Comparison of ENCODE assay signal across 24 cellular contexts in genomic region chr17:1545618-1546017, GRCh38. TPM values are rescaled to one million over a fixed set of nuclear protein-coding genes. Genes with fewer than 3 reads are reported as not detected.
DNase-seq lines count a peak whose midpoint lies in the region; ATAC-seq and TF ChIP-seq lines count a peak whose summit lies in the region.
"Had no signal": no experiment of that assay in that cellular context is flagged by ENCODE, and none has a peak within 500 bp of the region (broad histone marks: within the 10 kb centered on the region; RNA-seq: fewer than 3 reads in every experiment).

No MANE protein-coding gene starts in this region.

- no peak overlapping the region for H3K4me3 ChIP-seq in Peyer's patch
- H3K4me3 ChIP-seq in mammary epithelial cell (replicated peaks in 1 of 3; ENCODE audit: insufficient read depth in 1 of 3, low read depth in 2 of 3, low read length in 3 of 3): no peak overlapping the region
- no peak overlapping the region for H3K4me3 ChIP-seq in hepatocyte
- no peak overlapping the region for H3K4me3 ChIP-seq in osteoblast (ENCODE audit: insufficient read depth, low read length)
- H3K4me3 ChIP-seq in heart right ventricle: no peak overlapping the region
- H3K4me3 ChIP-seq: BLaER1, GM23248, HAP-1, MG63, PC-9 had no signal

- dilution Hi-C loops in mammary epithelial cell (cut with HindIII; ENCODE audit: low sequenced_read_pairs): no loop called here

- H3K4me1 ChIP-seq in Peyer's patch: peaks cover 0 to 6% (median 0%) of the 10 kb centered on the region in 4 donors
- H3K4me1 ChIP-seq in mammary epithelial cell (ENCODE audit: insufficient read depth, low read length): peaks cover 8% of the 10 kb centered on the region
- peaks cover 4% of the 10 kb centered on the region for H3K4me1 ChIP-seq in hepatocyte (ENCODE audit: insufficient read depth)
- H3K4me1 ChIP-seq in osteoblast (ENCODE audit: insufficient read depth, low read length): peaks cover 10% of the 10 kb centered on the region
- H3K4me1 ChIP-seq in heart right ventricle: no peaks in the 10 kb centered on the region
- H3K4me1 ChIP-seq: BLaER1, HAP-1 had no signal

- no peak overlapping the region for H3K4me2 ChIP-seq in mammary epithelial cell (ENCODE audit: insufficient read depth, low read depth, low read length)
- no peak overlapping the region for H3K4me2 ChIP-seq in hepatocyte
- no peak overlapping the region for H3K4me2 ChIP-seq in osteoblast (ENCODE audit: insufficient read depth, low read length)
- H3K4me2 ChIP-seq: BLaER1, PC-9 had no signal

- H3K27me3 ChIP-seq in Peyer's patch (no peaks in the 10 kb centered on the region), mammary epithelial cell (ENCODE audit: insufficient read depth, low read length) (no peaks in the 10 kb centered on the region), hepatocyte (no peaks in the 10 kb centered on the region), osteoblast (ENCODE audit: insufficient read depth, low read length) (no peaks in the 10 kb centered on the region), heart right ventricle (no peaks in the 10 kb centered on the region)
- H3K27me3 ChIP-seq: BLaER1, MG63 had no signal

- in situ Hi-C loops in mammary epithelial cell (cut with MboI; ENCODE audit: low sequenced_read_pairs in 2 of 2): no loop called here

- H3K27ac ChIP-seq in Peyer's patch (peak overlapping the region in 3 of 4 donors; percentile 71 to 91 (median 86)), mammary epithelial cell (ENCODE audit: insufficient read depth, low read depth, low read length) (no peak overlapping the region), hepatocyte (peak overlapping the region; percentile 70), osteoblast (ENCODE audit: low read depth, low read length) (no peak overlapping the region), heart right ventricle (no peak overlapping the region)
- H3K27ac ChIP-seq: BLaER1, GM23248, PC-9 had no signal

- H2AFZ ChIP-seq in mammary epithelial cell (ENCODE audit: low read depth, low read length) (no peak overlapping the region), hepatocyte (no peak overlapping the region), osteoblast (ENCODE audit: low read length) (no peak overlapping the region)
- H2AFZ ChIP-seq: GM23248, PC-9 had no signal

- no TSS peak for BruUV-seq in mammary epithelial cell (replicated peaks; lab: Mats Ljungman, UMichigan)

- H3K79me2 ChIP-seq in mammary epithelial cell (ENCODE audit: insufficient read depth, low read length) (peaks cover 23% of the 10 kb centered on the region), hepatocyte (no peaks in the 10 kb centered on the region), osteoblast (ENCODE audit: insufficient read depth, low read length) (peaks cover 9% of the 10 kb centered on the region)

- H4K20me1 ChIP-seq in mammary epithelial cell (ENCODE audit: insufficient read depth, low read length) (no peaks in the 10 kb centered on the region), hepatocyte (ENCODE audit: insufficient read depth, poor library complexity, severe bottlenecking) (no peaks in the 10 kb centered on the region), osteoblast (ENCODE audit: insufficient read depth, low read length) (peaks cover 27% of the 10 kb centered on the region)

- WGBS in mammary epithelial cell (ENCODE audit: low coverage, missing lambda C conversion rate): 27% methylated on average over 5 of the region's 9 CpGs
- 88% methylated on average over 6 of the region's 9 CpGs for WGBS in hepatocyte (ENCODE audit: low lambda C conversion rate, missing lambda C conversion rate)
- WGBS in heart right ventricle, 2 donors: 87 to 95% methylated on average over 9 of the region's 9 CpGs

- CTCF ChIA-PET in mammary epithelial cell (lab: Charles Lee; ENCODE audit: low non-redundant PET): no interaction called here

- H3K9me3 ChIP-seq in Peyer's patch (no peaks in the 10 kb centered on the region), mammary epithelial cell (replicated peaks; ENCODE audit: insufficient read depth, low read length) (no peaks in the 10 kb centered on the region), hepatocyte (ENCODE audit: low read depth) (no peaks in the 10 kb centered on the region), osteoblast (ENCODE audit: low read depth, low read length) (no peaks in the 10 kb centered on the region), heart right ventricle (no peaks in the 10 kb centered on the region)
- H3K9me3 ChIP-seq: BLaER1, HAP-1, MG63 had no signal

- intact Hi-C loops in mammary epithelial cell (cut with micrococcal nuclease) (no loop called here), heart right ventricle (cut with DNase I) (no loop called here)

- ATAC-seq in GM19395 (IDR thresholded peaks at IDR 0.05; ENCODE audit: unreplicated experiment) (no peak), heart right ventricle (no peak)

- TF ChIP-seq POLR2A in Peyer's patch (IDR thresholded peaks at IDR 0.05): peak in 1 of 2 donors; percentile 46

- H3K36me3 ChIP-seq in Peyer's patch: peaks cover 0 to 74% (median 0%) of the 10 kb centered on the region in 3 donors
- H3K36me3 ChIP-seq in mammary epithelial cell (ENCODE audit: insufficient read depth, low read length): peaks cover 11% of the 10 kb centered on the region
- no peaks in the 10 kb centered on the region for H3K36me3 ChIP-seq in hepatocyte (replicated peaks; ENCODE audit: insufficient read depth, low read depth)
- peaks cover 54% of the 10 kb centered on the region for H3K36me3 ChIP-seq in osteoblast (ENCODE audit: insufficient read depth, low read length)
- peaks cover 0 to 99% (median 45%) of the 10 kb centered on the region in 9 donors for H3K36me3 ChIP-seq in heart right ventricle
- H3K36me3 ChIP-seq: MG63 had no signal

- peak in 1 of 3 donors; percentile 84 for DNase-seq in Peyer's patch
- DNase-seq in mammary epithelial cell: peak; percentile 56
- DNase-seq in hepatocyte (ENCODE audit: low spot score): no peak
- DNase-seq in osteoblast (ENCODE audit: insufficient read length, low spot score, missing footprints): peak; percentile 23
- DNase-seq in epidermal melanocyte (ENCODE audit: insufficient read length, low spot score): no peak
- no peak for DNase-seq in stimulated activated CD4-positive, alpha-beta T cell treated with anti-CD3 and anti-CD28 coated beads, Interleukin-2, amount 100 ng/mL, for 48 hours
- DNase-seq in heart right ventricle: no peak
- DNase-seq: CD4-positive, CD25-positive, alpha-beta regulatory T cell; GM23248; HFFc6; KBM-7; MG63; NCI-H1105 treated with DMSO at 0.1 percent for 48 hours; NCI-H146; NCI-H1930; NCI-H446 treated with DMSO at 0.1 percent for 48 hours; NCI-H526; NCI-H82; PC-9; RPMI8226; SHP77 had no signal

- no peak overlapping the region for H3K9ac ChIP-seq in mammary epithelial cell (ENCODE audit: insufficient read depth, low read length)
- H3K9ac ChIP-seq: BLaER1, GM23248 had no signal

- TF ChIP-seq CTCF in Peyer's patch (IDR thresholded peaks at IDR 0.05) (peak in 1 of 6 experiments; percentile 13), mammary epithelial cell (conservative IDR thresholded peaks at IDR 0.05 in 1 of 2, IDR thresholded peaks at IDR 0.05 in 1 of 2; ENCODE audit: extremely low read depth in 1 of 2, insufficient read depth in 1 of 2, low read depth in 1 of 2, low read length in 2 of 2) (no peak), hepatocyte (IDR thresholded peaks at IDR 0.05; ENCODE audit: poor library complexity) (no peak), osteoblast (IDR thresholded peaks at IDR 0.05; ENCODE audit: extremely low read depth, low read depth, low read length) (no peak), heart right ventricle (IDR thresholded peaks at IDR 0.05) (no peak)

- no peaks in the 10 kb centered on the region for H3K9me2 ChIP-seq in hepatocyte (replicated peaks; ENCODE audit: insufficient read depth)

RNA-seq across cellular contexts. Expression of gene PITPNA, which starts 17.0 kb away (rescaled TPM):
- total RNA-seq in Peyer's patch: 100 to 1,000 TPM in 2 of 4 donors, 10 to 100 TPM in 2; 88.2 to 132 (median 107) TPM
- total RNA-seq in mammary epithelial cell: 10 to 100 TPM; 31.2 to 75.3 TPM
- 46.4 TPM for polyA plus RNA-seq in mammary epithelial cell
- 86.4 TPM for polyA minus RNA-seq in mammary epithelial cell
- total RNA-seq in hepatocyte: 25.4 and 26.8 TPM in 2 replicates
- 55.0 and 58.0 TPM in 2 replicates for polyA plus RNA-seq in hepatocyte
- 19.2 and 21.5 TPM in 2 replicates for total RNA-seq in osteoblast
- 10 to 100 TPM; 39.5 to 61.0 (median 50.6) TPM for total RNA-seq in heart right ventricle
- polyA plus RNA-seq in heart right ventricle: 10 to 100 TPM in 1 of 2 donors, 1 to 10 TPM in 1; 8.0 to 36.9 TPM

RNA-seq across cellular contexts. Expression of gene INPP5K, which starts 29.2 kb away (rescaled TPM):
- total RNA-seq in Peyer's patch: 100 to 1,000 TPM in 1 of 4 donors, 10 to 100 TPM in 3; 60.9 to 163 (median 64.7) TPM
- 10 to 100 TPM; 18.9 to 30.5 TPM for total RNA-seq in mammary epithelial cell
- 15.9 TPM for polyA plus RNA-seq in mammary epithelial cell
- 18.5 TPM for polyA minus RNA-seq in mammary epithelial cell
- total RNA-seq in hepatocyte: 34.7 and 48.4 TPM in 2 replicates
- polyA plus RNA-seq in hepatocyte: 33.5 and 40.4 TPM in 2 replicates
- 40.4 and 51.4 TPM in 2 replicates for total RNA-seq in osteoblast
- 10 to 100 TPM; 26.8 to 41.2 (median 32.7) TPM for total RNA-seq in heart right ventricle
- 10 to 100 TPM; 38.6 to 45.5 TPM for polyA plus RNA-seq in heart right ventricle

RNA-seq across cellular contexts. Expression of gene MYO1C, which starts 53.1 kb away (rescaled TPM):
- total RNA-seq in Peyer's patch: 100 to 1,000 TPM; 144 to 232 (median 179) TPM
- total RNA-seq in mammary epithelial cell: 100 to 1,000 TPM; 192 to 214 TPM
- polyA plus RNA-seq in mammary epithelial cell: 98.8 TPM
- polyA minus RNA-seq in mammary epithelial cell: 179 TPM
- 74.4 and 76.8 TPM in 2 replicates for total RNA-seq in hepatocyte
- polyA plus RNA-seq in hepatocyte: 85.3 and 92.3 TPM in 2 replicates
- 204 and 250 TPM in 2 replicates for total RNA-seq in osteoblast
- total RNA-seq in heart right ventricle: 100 to 1,000 TPM; 131 to 229 (median 179) TPM
- 100 to 1,000 TPM; 101 to 120 TPM for polyA plus RNA-seq in heart right ventricle

Comparison
In these comparisons a context has a peak if more than half of its experiments do, and no peak if none do; other contexts are left out.
1. DNase-seq: peak in mammary epithelial cell (single experiment) and osteoblast (single experiment); none in hepatocyte (single experiment), epidermal melanocyte (single experiment), stimulated activated CD4-positive, alpha-beta T cell treated with anti-CD3 and anti-CD28 coated beads, Interleukin-2, amount 100 ng/mL, for 48 hours (0 of 2) and heart right ventricle (0 of 2).
2. H3K27ac ChIP-seq: peak in Peyer's patch (3 of 4) and hepatocyte (single experiment); none in mammary epithelial cell (single experiment), osteoblast (single experiment) and heart right ventricle (0 of 10).